1 cellular context compared by ENCODE assay signal in the genomic region with DNA sequence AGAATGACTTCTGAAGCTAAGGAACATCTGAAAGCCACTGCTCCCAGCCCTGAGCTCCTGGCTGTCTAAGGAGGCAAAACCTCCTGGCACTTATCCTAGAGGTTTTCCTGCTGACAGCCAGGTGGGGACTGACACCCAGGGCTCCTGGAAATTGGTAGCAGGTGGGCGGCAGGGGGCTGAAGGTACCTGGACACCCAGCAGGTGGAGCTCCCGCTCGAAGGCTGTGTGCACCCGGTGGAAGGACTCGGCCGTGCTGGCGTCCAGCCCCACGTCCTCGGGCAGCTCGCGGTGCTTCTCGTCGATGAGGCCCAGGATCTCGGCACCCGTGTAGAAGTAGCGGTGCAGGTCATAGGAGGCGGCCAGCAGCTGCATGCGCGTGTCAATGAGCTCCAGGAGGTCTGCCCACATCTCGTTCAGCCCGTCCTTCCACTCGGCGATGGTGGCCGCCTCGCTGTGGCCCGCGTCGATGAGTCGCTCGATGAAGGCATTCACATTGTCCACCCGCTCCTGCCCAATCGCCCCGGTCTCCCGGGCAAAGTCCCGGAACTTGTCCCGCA.
TF ChIP-seq lines count a peak whose summit lies in the region.

No MANE protein-coding gene starts in this region.

TF ChIP-seq in GM23338, 12 proteins besides CTCF, POLR2A, EP300 and RAD21 (continued from another document):
- TF ChIP-seq, protein P1, sequence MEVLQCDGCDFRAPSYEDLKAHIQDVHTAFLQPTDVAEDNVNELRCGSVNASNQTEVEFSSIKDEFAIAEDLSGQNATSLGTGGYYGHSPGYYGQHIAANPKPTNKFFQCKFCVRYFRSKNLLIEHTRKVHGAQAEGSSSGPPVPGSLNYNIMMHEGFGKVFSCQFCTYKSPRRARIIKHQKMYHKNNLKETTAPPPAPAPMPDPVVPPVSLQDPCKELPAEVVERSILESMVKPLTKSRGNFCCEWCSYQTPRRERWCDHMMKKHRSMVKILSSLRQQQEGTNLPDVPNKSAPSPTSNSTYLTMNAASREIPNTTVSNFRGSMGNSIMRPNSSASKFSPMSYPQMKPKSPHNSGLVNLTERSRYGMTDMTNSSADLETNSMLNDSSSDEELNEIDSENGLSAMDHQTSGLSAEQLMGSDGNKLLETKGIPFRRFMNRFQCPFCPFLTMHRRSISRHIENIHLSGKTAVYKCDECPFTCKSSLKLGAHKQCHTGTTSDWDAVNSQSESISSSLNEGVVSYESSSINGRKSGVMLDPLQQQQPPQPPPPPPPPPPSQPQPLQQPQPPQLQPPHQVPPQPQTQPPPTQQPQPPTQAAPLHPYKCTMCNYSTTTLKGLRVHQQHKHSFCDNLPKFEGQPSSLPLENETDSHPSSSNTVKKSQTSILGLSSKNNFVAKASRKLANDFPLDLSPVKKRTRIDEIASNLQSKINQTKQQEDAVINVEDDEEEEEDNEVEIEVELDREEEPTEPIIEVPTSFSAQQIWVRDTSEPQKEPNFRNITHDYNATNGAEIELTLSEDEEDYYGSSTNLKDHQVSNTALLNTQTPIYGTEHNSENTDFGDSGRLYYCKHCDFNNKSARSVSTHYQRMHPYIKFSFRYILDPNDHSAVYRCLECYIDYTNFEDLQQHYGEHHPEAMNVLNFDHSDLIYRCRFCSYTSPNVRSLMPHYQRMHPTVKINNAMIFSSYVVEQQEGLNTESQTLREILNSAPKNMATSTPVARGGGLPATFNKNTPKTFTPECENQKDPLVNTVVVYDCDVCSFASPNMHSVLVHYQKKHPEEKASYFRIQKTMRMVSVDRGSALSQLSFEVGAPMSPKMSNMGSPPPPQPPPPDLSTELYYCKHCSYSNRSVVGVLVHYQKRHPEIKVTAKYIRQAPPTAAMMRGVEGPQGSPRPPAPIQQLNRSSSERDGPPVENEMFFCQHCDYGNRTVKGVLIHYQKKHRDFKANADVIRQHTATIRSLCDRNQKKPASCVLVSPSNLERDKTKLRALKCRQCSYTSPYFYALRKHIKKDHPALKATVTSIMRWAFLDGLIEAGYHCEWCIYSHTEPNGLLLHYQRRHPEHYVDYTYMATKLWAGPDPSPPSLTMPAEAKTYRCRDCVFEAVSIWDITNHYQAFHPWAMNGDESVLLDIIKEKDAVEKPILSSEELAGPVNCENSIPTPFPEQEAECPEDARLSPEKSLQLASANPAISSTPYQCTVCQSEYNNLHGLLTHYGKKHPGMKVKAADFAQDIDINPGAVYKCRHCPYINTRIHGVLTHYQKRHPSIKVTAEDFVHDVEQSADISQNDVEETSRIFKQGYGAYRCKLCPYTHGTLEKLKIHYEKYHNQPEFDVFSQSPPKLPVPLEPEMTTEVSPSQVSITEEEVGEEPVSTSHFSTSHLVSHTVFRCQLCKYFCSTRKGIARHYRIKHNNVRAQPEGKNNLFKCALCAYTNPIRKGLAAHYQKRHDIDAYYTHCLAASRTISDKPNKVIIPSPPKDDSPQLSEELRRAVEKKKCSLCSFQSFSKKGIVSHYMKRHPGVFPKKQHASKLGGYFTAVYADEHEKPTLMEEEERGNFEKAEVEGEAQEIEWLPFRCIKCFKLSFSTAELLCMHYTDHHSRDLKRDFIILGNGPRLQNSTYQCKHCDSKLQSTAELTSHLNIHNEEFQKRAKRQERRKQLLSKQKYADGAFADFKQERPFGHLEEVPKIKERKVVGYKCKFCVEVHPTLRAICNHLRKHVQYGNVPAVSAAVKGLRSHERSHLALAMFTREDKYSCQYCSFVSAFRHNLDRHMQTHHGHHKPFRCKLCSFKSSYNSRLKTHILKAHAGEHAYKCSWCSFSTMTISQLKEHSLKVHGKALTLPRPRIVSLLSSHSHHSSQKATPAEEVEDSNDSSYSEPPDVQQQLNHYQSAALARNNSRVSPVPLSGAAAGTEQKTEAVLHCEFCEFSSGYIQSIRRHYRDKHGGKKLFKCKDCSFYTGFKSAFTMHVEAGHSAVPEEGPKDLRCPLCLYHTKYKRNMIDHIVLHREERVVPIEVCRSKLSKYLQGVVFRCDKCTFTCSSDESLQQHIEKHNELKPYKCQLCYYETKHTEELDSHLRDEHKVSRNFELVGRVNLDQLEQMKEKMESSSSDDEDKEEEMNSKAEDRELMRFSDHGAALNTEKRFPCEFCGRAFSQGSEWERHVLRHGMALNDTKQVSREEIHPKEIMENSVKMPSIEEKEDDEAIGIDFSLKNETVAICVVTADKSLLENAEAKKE (CRISPR knock-in tag; IDR thresholded peaks at IDR 0.05), result no peak
- TF ChIP-seq ZNF114 (CRISPR knock-in tag; IDR thresholded peaks at IDR 0.05), result no peak
TF ChIP-seq in GM23338: peak in this region for 0.
